ENCODE assay signal across 20 cellular contexts in the genomic region with DNA sequence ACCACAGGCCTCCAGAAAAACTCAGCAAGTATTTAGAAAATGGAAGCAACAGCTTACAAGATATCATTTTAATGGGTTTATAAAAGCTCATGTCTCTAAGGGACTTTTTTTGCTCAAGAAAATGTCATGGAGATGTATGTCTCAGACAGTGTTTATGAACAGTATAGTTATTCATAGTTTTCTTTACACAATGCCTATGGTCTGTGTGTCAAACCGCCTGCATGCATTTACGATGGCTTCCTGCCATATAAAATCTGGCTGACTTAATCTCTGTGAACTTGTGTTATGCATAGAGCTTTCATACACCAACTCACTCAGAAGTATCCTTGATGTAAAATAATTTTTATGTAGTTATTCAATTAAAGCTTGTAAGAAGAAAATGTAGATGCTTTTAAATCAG.
DNase-seq lines count a peak whose midpoint lies in the region; ATAC-seq and TF ChIP-seq lines count a peak whose summit lies in the region.
"Had no signal": no experiment of that assay in that cellular context is flagged by ENCODE, and none has a peak within 500 bp of the region (broad histone marks: within the 10 kb centered on the region; RNA-seq: fewer than 3 reads in every experiment).

No MANE protein-coding gene starts in this region.

- CTCF ChIA-PET in PC-3 (lab: Charles Lee) = no interaction called here

- BruUV-seq in PC-3 (replicated peaks; lab: Mats Ljungman, UMichigan) = no TSS peak

- H3K9me3 ChIP-seq in PC-3 (ENCODE audit: low read length) = peaks cover 21% of the 10 kb centered on the region
- H3K9me3 ChIP-seq: SK-N-SH had no signal

- DNase-seq in PC-3 = peak; percentile 59
- DNase-seq in cardiac fibroblast (ENCODE audit: low read depth in 2 of 2) = peak; percentile 33 to 44
- DNase-seq in left colon = no peak
- DNase-seq in activated T-helper 1 cell treated with anti-CD3 and anti-CD28 coated beads, Interleukin-12 subunit alpha, Interleukin-12 subunit beta, Interleukin-2, Interleukin-4 antibody, amounts not matched to agents 30 ng/mL and 10 ng/mL and 1 ng/mL, durations not matched to agents 14 hours and 24 hours and 36 hours (ENCODE audit: low spot score) = no peak
- no peak for DNase-seq in mesenteric fat pad (ENCODE audit: low spot score)
- DNase-seq in NCI-H510A treated with DMSO at 0.1 percent for 48 hours (lab: John Stamatoyannopoulos, UW) = no peak
- DNase-seq: ACHN, DMS 273 treated with DMSO at 0.1 percent for 48 hours, DND-41, H7, NCI-H1417 treated with DMSO at 0.1 percent for 48 hours, NCI-H187 treated with DMSO at 0.1 percent for 48 hours, NCI-H345, NCI-H526 treated with DMSO at 0.1 percent for 48 hours, Right ventricle myocardium superior, SK-N-SH had no signal

- TF ChIP-seq CTCF in PC-3 (conservative IDR thresholded peaks at IDR 0.05; ENCODE audit: low read depth, low read length) (no peak), cardiac fibroblast (IDR thresholded peaks at IDR 0.05; ENCODE audit: low read depth, low read length) (no peak)

- peaks cover 20% of the 10 kb centered on the region for H3K9me3 Mint-ChIP-seq in activated T-helper 1 cell treated with anti-CD3 and anti-CD28 coated beads, Interleukin-12 subunit alpha, Interleukin-12 subunit beta, Interleukin-2, Interleukin-4 antibody, amounts not matched to agents 30 ng/mL and 10 ng/mL and 1 ng/mL, durations not matched to agents 14 hours and 24 hours and 36 hours

- no peaks in the 10 kb centered on the region for H3K4me1 Mint-ChIP-seq in activated T-helper 1 cell treated with anti-CD3 and anti-CD28 coated beads, Interleukin-12 subunit alpha, Interleukin-12 subunit beta, Interleukin-2, Interleukin-4 antibody, amounts not matched to agents 30 ng/mL and 10 ng/mL and 1 ng/mL, durations not matched to agents 14 hours and 24 hours and 36 hours (ENCODE audit: low read depth)
- H3K4me1 Mint-ChIP-seq: CD14-positive monocyte had no signal

- H3K4me3 Mint-ChIP-seq in activated T-helper 1 cell treated with anti-CD3 and anti-CD28 coated beads, Interleukin-12 subunit alpha, Interleukin-12 subunit beta, Interleukin-2, Interleukin-4 antibody, amounts not matched to agents 30 ng/mL and 10 ng/mL and 1 ng/mL, durations not matched to agents 14 hours and 24 hours and 36 hours = no peak overlapping the region
- H3K4me3 Mint-ChIP-seq: CD14-positive monocyte had no signal

- no peak overlapping the region for H3K27ac Mint-ChIP-seq in activated T-helper 1 cell treated with anti-CD3 and anti-CD28 coated beads, Interleukin-12 subunit alpha, Interleukin-12 subunit beta, Interleukin-2, Interleukin-4 antibody, amounts not matched to agents 30 ng/mL and 10 ng/mL and 1 ng/mL, durations not matched to agents 14 hours and 24 hours and 36 hours
- H3K27ac Mint-ChIP-seq: CD14-positive monocyte had no signal

- H3K9ac ChIP-seq in PC-3 (ENCODE audit: low read length) = no peak overlapping the region
- H3K9ac ChIP-seq: KMS-11, SK-N-SH had no signal

- H3K27me3 Mint-ChIP-seq in activated T-helper 1 cell treated with anti-CD3 and anti-CD28 coated beads, Interleukin-12 subunit alpha, Interleukin-12 subunit beta, Interleukin-2, Interleukin-4 antibody, amounts not matched to agents 30 ng/mL and 10 ng/mL and 1 ng/mL, durations not matched to agents 14 hours and 24 hours and 36 hours (ENCODE audit: insufficient read depth) = no peaks in the 10 kb centered on the region

- H3F3A ChIP-seq in PC-3 (ENCODE audit: low read length, unreplicated experiment) = no peaks in the 10 kb centered on the region

- no peaks in the 10 kb centered on the region for H3K9me2 ChIP-seq in PC-3 (replicated peaks; ENCODE audit: low read length)
- H3K9me2 ChIP-seq: SK-N-SH had no signal

- no peaks in the 10 kb centered on the region for H3K4me1 ChIP-seq in PC-3 (ENCODE audit: insufficient read depth, low read length)

- ATAC-seq in PC-3 = peak; percentile 94
- ATAC-seq in left colon = peak; percentile 36
- ATAC-seq in HG02973 (IDR thresholded peaks at IDR 0.05; ENCODE audit: unreplicated experiment) = no peak
- ATAC-seq: HepG2 had no signal

- no peak overlapping the region for H3K4me2 ChIP-seq in PC-3 (ENCODE audit: low read length)
- H3K4me2 ChIP-seq: KMS-11, SK-N-SH had no signal

- no peaks in the 10 kb centered on the region for H4K20me1 ChIP-seq in PC-3 (ENCODE audit: low read length)

- no peaks in the 10 kb centered on the region for H3K27me3 ChIP-seq in PC-3 (ENCODE audit: low read length)

- peaks cover 25% of the 10 kb centered on the region for H3K36me3 ChIP-seq in PC-3 (ENCODE audit: low read depth, low read length)

- POLR2A ChIA-PET in PC-3 (lab: Charles Lee; ENCODE audit: unreplicated experiment) = no interaction called here

- H3K4me3 ChIP-seq in PC-3 (ENCODE audit: low read length) = no peak overlapping the region
- no peak overlapping the region for H3K4me3 ChIP-seq in cardiac fibroblast (replicated peaks in 1 of 2; ENCODE audit: low read depth in 2 of 2, low read length in 2 of 2)

- H3K27ac ChIP-seq in PC-3 (ENCODE audit: low read length) = no peak overlapping the region
- H3K27ac ChIP-seq: KMS-11 had no signal

- H2AFZ ChIP-seq in PC-3 (ENCODE audit: low read length) = no peak overlapping the region

- intact Hi-C loops in PC-3 (cut with micrococcal nuclease) (no loop called here), left colon (cut with DNase I, micrococcal nuclease) (no loop called here)
- intact Hi-C loops in activated T-helper 1 cell treated with anti-CD3 and anti-CD28 coated beads, Interleukin-12 subunit alpha, Interleukin-12 subunit beta, Interleukin-2, Interleukin-4 antibody, amounts not matched to agents 30 ng/mL and 10 ng/mL and 1 ng/mL, durations not matched to agents 14 hours and 24 hours and 36 hours (cut with micrococcal nuclease) = no loop called here

- H3K36me3 Mint-ChIP-seq in activated T-helper 1 cell treated with anti-CD3 and anti-CD28 coated beads, Interleukin-12 subunit alpha, Interleukin-12 subunit beta, Interleukin-2, Interleukin-4 antibody, amounts not matched to agents 30 ng/mL and 10 ng/mL and 1 ng/mL, durations not matched to agents 14 hours and 24 hours and 36 hours (ENCODE audit: low read depth) = no peaks in the 10 kb centered on the region

- no peaks in the 10 kb centered on the region for H3K79me2 ChIP-seq in PC-3 (ENCODE audit: low read length)

Comparison
In these comparisons a context has a peak if more than half of its experiments do, and no peak if none do; other contexts are left out.
1. DNase-seq: peak in PC-3 (single experiment) and cardiac fibroblast (2 of 2); none in left colon (0 of 2), activated T-helper 1 cell treated with anti-CD3 and anti-CD28 coated beads, Interleukin-12 subunit alpha, Interleukin-12 subunit beta, Interleukin-2, Interleukin-4 antibody, amounts not matched to agents 30 ng/mL and 10 ng/mL and 1 ng/mL, durations not matched to agents 14 hours and 24 hours and 36 hours (single experiment), mesenteric fat pad (single experiment) and NCI-H510A treated with DMSO at 0.1 percent for 48 hours (single experiment).